Comparison of ENCODE assay signal across 2 cellular contexts in genomic region chr9:98228392-98229089, GRCh38.
TF ChIP-seq lines count a peak whose summit lies in the region.

No MANE protein-coding gene starts in this region.

TF ChIP-seq in HEK293, 187 proteins besides CTCF, POLR2A, EP300 and RAD21:
- TF ChIP-seq SCRT2 (tag by site-specific recombination; IDR thresholded peaks at IDR 0.05) (peak; percentile 75), ZNF747 (tag by site-specific recombination; IDR thresholded peaks at IDR 0.05) (no peak)
TF ChIP-seq in HEK293: peak in this region for 1.

TF ChIP-seq in HepG2, 621 proteins besides CTCF, POLR2A, EP300 and RAD21 (continues in another document):
- no peak for TF ChIP-seq HNRNPL (IDR thresholded peaks at IDR 0.05; ENCODE audit: low read depth, low read length)
- TF ChIP-seq ATF7-NPFF (CRISPR knock-in tag; IDR thresholded peaks at IDR 0.05; ENCODE audit: low read depth): no peak
- TF ChIP-seq PHF5A (CRISPR knock-in tag; IDR thresholded peaks at IDR 0.05; ENCODE audit: low read depth, unreplicated experiment): no peak
- no peak for TF ChIP-seq NFE2 (CRISPR knock-in tag; IDR thresholded peaks at IDR 0.05)
- no peak for TF ChIP-seq DDIT3 (CRISPR knock-in tag; IDR thresholded peaks at IDR 0.05)
- TF ChIP-seq SATB2 (CRISPR knock-in tag; IDR thresholded peaks at IDR 0.05): no peak
- 0 out of 2 replicates have a peak, but pooled peaks have one; percentile 45 for TF ChIP-seq CHD4 (IDR thresholded peaks at IDR 0.05; ENCODE audit: borderline replicate concordance, low read length)
- no peak for TF ChIP-seq ZNF766 (CRISPR knock-in tag; IDR thresholded peaks at IDR 0.05; ENCODE audit: borderline replicate concordance)
- 0 out of 2 replicates have a peak, but pooled peaks have one; percentile 17 for TF ChIP-seq ZBTB43 (CRISPR knock-in tag; conservative IDR thresholded peaks at IDR 0.05)
- TF ChIP-seq ZFP62 (CRISPR knock-in tag; IDR thresholded peaks at IDR 0.05): no peak
- TF ChIP-seq ZNF839 (CRISPR knock-in tag; IDR thresholded peaks at IDR 0.05; ENCODE audit: borderline replicate concordance): no peak
- no peak for TF ChIP-seq ZNF7 (CRISPR knock-in tag; IDR thresholded peaks at IDR 0.05)
- 0 out of 2 replicates have a peak, but pooled peaks have one; percentile 23 for TF ChIP-seq ZNF777 (CRISPR knock-in tag; IDR thresholded peaks at IDR 0.05)
- no peak for TF ChIP-seq ATM (IDR thresholded peaks at IDR 0.05; ENCODE audit: borderline replicate concordance)
- TF ChIP-seq MYC (CRISPR knock-in tag; IDR thresholded peaks at IDR 0.05; ENCODE audit: borderline replicate concordance): no peak; the same call in 1 of the 2 replicates
- no peak for TF ChIP-seq ZNF263 (CRISPR knock-in tag; IDR thresholded peaks at IDR 0.05)
- TF ChIP-seq RFXANK (CRISPR knock-in tag; IDR thresholded peaks at IDR 0.05): no peak
- no peak for TF ChIP-seq NFYC (CRISPR knock-in tag; IDR thresholded peaks at IDR 0.05)
- TF ChIP-seq CBFB (CRISPR knock-in tag; IDR thresholded peaks at IDR 0.05): no peak
- no peak for TF ChIP-seq ZNF75D (CRISPR knock-in tag; IDR thresholded peaks at IDR 0.05; ENCODE audit: borderline replicate concordance)
- TF ChIP-seq ZNF224 (CRISPR knock-in tag; IDR thresholded peaks at IDR 0.05): no peak
- TF ChIP-seq ZNF776 (CRISPR knock-in tag; IDR thresholded peaks at IDR 0.05): no peak
- TF ChIP-seq IRX3 (CRISPR knock-in tag; IDR thresholded peaks at IDR 0.05; ENCODE audit: borderline replicate concordance, low read depth): no peak
- TF ChIP-seq SIN3B (IDR thresholded peaks at IDR 0.05; ENCODE audit: low read length): no peak
- peak; percentile 9; the same call in 1 of the 2 replicates for TF ChIP-seq ZBTB38 (CRISPR knock-in tag; IDR thresholded peaks at IDR 0.05)
- TF ChIP-seq TFDP2 (CRISPR knock-in tag; IDR thresholded peaks at IDR 0.05): no peak
- no peak for TF ChIP-seq ZNF331 (CRISPR knock-in tag; IDR thresholded peaks at IDR 0.05)
- no peak for TF ChIP-seq ZNF567 (CRISPR knock-in tag; IDR thresholded peaks at IDR 0.05; ENCODE audit: borderline replicate concordance)
- no peak for TF ChIP-seq ZBTB10 (CRISPR knock-in tag; IDR thresholded peaks at IDR 0.05; ENCODE audit: borderline replicate concordance)
- TF ChIP-seq ZNF761 (CRISPR knock-in tag; conservative IDR thresholded peaks at IDR 0.05): no peak
- no peak for TF ChIP-seq MTA3 (CRISPR knock-in tag; IDR thresholded peaks at IDR 0.05)
- TF ChIP-seq HIVEP1 (CRISPR knock-in tag; IDR thresholded peaks at IDR 0.05): no peak
- no peak for TF ChIP-seq ZBTB49 (CRISPR knock-in tag; IDR thresholded peaks at IDR 0.05; ENCODE audit: borderline replicate concordance)
- TF ChIP-seq JARID2 (CRISPR knock-in tag; IDR thresholded peaks at IDR 0.05; ENCODE audit: insufficient replicate concordance): no peak
- 0 out of 2 replicates have a peak, but pooled peaks have one; percentile 33 for TF ChIP-seq ZMYM4 (CRISPR knock-in tag; IDR thresholded peaks at IDR 0.05)
- no peak for TF ChIP-seq ZNF607 (CRISPR knock-in tag; IDR thresholded peaks at IDR 0.05; ENCODE audit: borderline replicate concordance)
- no peak for TF ChIP-seq CREBL2 (CRISPR knock-in tag; IDR thresholded peaks at IDR 0.05; ENCODE audit: borderline replicate concordance)
- TF ChIP-seq STAT5B (CRISPR knock-in tag; IDR thresholded peaks at IDR 0.05): no peak
- TF ChIP-seq SOX13 (IDR thresholded peaks at IDR 0.05): no peak
- peak in 1 of 2 experiments; percentile 44; a peak in 1 of 4 replicates for TF ChIP-seq SOX13 (CRISPR knock-in tag; conservative IDR thresholded peaks at IDR 0.05 in 1 of 2, IDR thresholded peaks at IDR 0.05 in 1 of 2)
- no peak for TF ChIP-seq SOX5 (CRISPR knock-in tag; IDR thresholded peaks at IDR 0.05; ENCODE audit: borderline replicate concordance)
- no peak for TF ChIP-seq ISL2 (CRISPR knock-in tag; IDR thresholded peaks at IDR 0.05)
- no peak for TF ChIP-seq CREB1 (IDR thresholded peaks at IDR 0.05)
- TF ChIP-seq CREB1 (CRISPR knock-in tag; IDR thresholded peaks at IDR 0.05): peak; percentile 56
- TF ChIP-seq HDAC6 (IDR thresholded peaks at IDR 0.05; ENCODE audit: low read depth, low read length): no peak
- peak in 1 of 2 experiments; percentile 91; a peak in 2 of 4 replicates for TF ChIP-seq ATF4 (CRISPR knock-in tag; IDR thresholded peaks at IDR 0.05)
- TF ChIP-seq XBP1 (CRISPR knock-in tag; IDR thresholded peaks at IDR 0.05): no peak
- TF ChIP-seq TARDBP (CRISPR knock-in tag; IDR thresholded peaks at IDR 0.05): no peak
- TF ChIP-seq ZNF142 (CRISPR knock-in tag; IDR thresholded peaks at IDR 0.05): no peak
- peak; percentile 77 for TF ChIP-seq NCOR1 (IDR thresholded peaks at IDR 0.05; ENCODE audit: borderline replicate concordance, low read length)
- TF ChIP-seq FIP1L1 (IDR thresholded peaks at IDR 0.05; ENCODE audit: borderline replicate concordance, insufficient read depth, low read depth, low read length): no peak
- no peak for TF ChIP-seq ZSCAN25 (CRISPR knock-in tag; IDR thresholded peaks at IDR 0.05)
- no peak for TF ChIP-seq E2F1 (CRISPR knock-in tag; IDR thresholded peaks at IDR 0.05)
- TF ChIP-seq FOXA1 (IDR thresholded peaks at IDR 0.05): no peak
- peak; percentile 47; the same call in 1 of the 2 replicates for TF ChIP-seq FOXA1 (CRISPR knock-in tag; IDR thresholded peaks at IDR 0.05)
- no peak for TF ChIP-seq ZC3H4 (CRISPR knock-in tag; IDR thresholded peaks at IDR 0.05; ENCODE audit: borderline replicate concordance)
